ENCODE assay signal across 8 cellular contexts in the genomic region with DNA sequence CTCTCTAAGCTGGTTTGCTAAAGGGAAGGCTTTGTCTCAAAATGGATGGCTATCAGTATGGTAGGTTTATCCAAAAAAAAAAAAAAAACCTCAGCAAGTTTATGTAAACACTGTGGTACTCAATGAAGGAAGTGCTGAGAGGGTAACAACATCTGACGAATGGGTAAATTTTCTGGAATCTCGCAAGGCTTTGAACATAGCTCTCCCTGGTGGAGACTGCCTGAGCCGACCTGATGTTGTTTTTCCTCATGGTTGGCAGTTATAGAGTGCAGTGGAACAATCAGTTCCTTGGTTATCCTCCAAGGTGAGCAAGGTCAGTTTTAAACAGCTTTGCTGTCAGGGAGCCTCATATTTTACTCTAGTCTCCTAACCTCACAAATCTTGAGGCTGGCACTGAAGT.
DNase-seq lines count a peak whose midpoint lies in the region; ATAC-seq and TF ChIP-seq lines count a peak whose summit lies in the region.
"Had no signal": no experiment of that assay in that cellular context is flagged by ENCODE, and none has a peak within 500 bp of the region (broad histone marks: within the 10 kb centered on the region; RNA-seq: fewer than 3 reads in every experiment).

No MANE protein-coding gene starts in this region.

- no peak overlapping the region for H2AFZ ChIP-seq in OCI-LY7 (ENCODE audit: low read length)

- ATAC-seq in activated CD8-positive, alpha-beta T cell treated with anti-CD3 and anti-CD28 coated beads, Interleukin-2, amount 10 ng/mL, durations not matched to agents 7 days and 5 days: no peak

- no peak overlapping the region for H3K4me3 ChIP-seq in OCI-LY7 (ENCODE audit: low read depth, low read length, poor library complexity, severe bottlenecking)
- no peak overlapping the region for H3K4me3 ChIP-seq in fibroblast of villous mesenchyme (ENCODE audit: low read depth, low read length)

- no TSS peak for BruUV-seq in OCI-LY7 (replicated peaks; lab: Mats Ljungman, UMichigan)

- no peaks in the 10 kb centered on the region for H3K9me2 ChIP-seq in OCI-LY7 (ENCODE audit: insufficient read depth, low read length)

- TF ChIP-seq CTCF in OCI-LY7 (conservative IDR thresholded peaks at IDR 0.05; ENCODE audit: low read length) (peak; percentile 29; the same call in 1 of the 2 replicates), fibroblast of villous mesenchyme (IDR thresholded peaks at IDR 0.05; ENCODE audit: insufficient read depth, low read depth, low read length) (peak; percentile 59), progenitor cell of endocrine pancreas (IDR thresholded peaks at IDR 0.05; ENCODE audit: unreplicated experiment) (peak; percentile 42)

- no peaks in the 10 kb centered on the region for H3K9me3 Mint-ChIP-seq in progenitor cell of endocrine pancreas (ENCODE audit: low read depth)
- no peaks in the 10 kb centered on the region for H3K9me3 Mint-ChIP-seq in activated CD8-positive, alpha-beta T cell treated with anti-CD3 and anti-CD28 coated beads, Interleukin-2, amount 10 ng/mL, durations not matched to agents 7 days and 5 days (ENCODE audit: insufficient read depth)
- H3K9me3 Mint-ChIP-seq: activated naive CD8-positive, alpha-beta T cell treated with anti-CD3 and anti-CD28 coated beads for 36 hours had no signal

- CTCF ChIA-PET in OCI-LY7 (lab: Charles Lee; ENCODE audit: unreplicated experiment): no interaction called here
- CTCF ChIA-PET in activated CD8-positive, alpha-beta T cell treated with anti-CD3 and anti-CD28 coated beads, Interleukin-2, amount 10 ng/mL, durations not matched to agents 7 days and 5 days (lab: Charles Lee): interaction anchor here (1.8 kb wide), 1 partner anchor 301 kb away, joined by 12 read pairs; no protein-coding TSS in a partner anchor

- no peaks in the 10 kb centered on the region for H3K27me3 Mint-ChIP-seq in progenitor cell of endocrine pancreas
- H3K27me3 Mint-ChIP-seq in activated CD8-positive, alpha-beta T cell treated with anti-CD3 and anti-CD28 coated beads, Interleukin-2, amount 10 ng/mL, durations not matched to agents 7 days and 5 days (ENCODE audit: low read depth): peaks cover 3% of the 10 kb centered on the region
- H3K27me3 Mint-ChIP-seq: activated naive CD8-positive, alpha-beta T cell treated with anti-CD3 and anti-CD28 coated beads for 36 hours had no signal

- H3K4me1 ChIP-seq in OCI-LY7 (ENCODE audit: insufficient read depth, low read length, poor library complexity, severe bottlenecking): peaks cover 8% of the 10 kb centered on the region

- intact Hi-C loops in OCI-LY7 (cut with micrococcal nuclease; ENCODE audit: unreplicated experiment): no loop called here

- H3K4me1 Mint-ChIP-seq in progenitor cell of endocrine pancreas (ENCODE audit: low read depth): no peaks in the 10 kb centered on the region
- peaks cover 4% of the 10 kb centered on the region for H3K4me1 Mint-ChIP-seq in activated CD8-positive, alpha-beta T cell treated with anti-CD3 and anti-CD28 coated beads, Interleukin-2, amount 10 ng/mL, durations not matched to agents 7 days and 5 days (ENCODE audit: low read depth)

- POLR2A ChIA-PET in OCI-LY7 (lab: Charles Lee): interaction anchor here (0.7 to 1.1 kb wide), 3 partner anchors 14 to 741 kb away, joined by 3 to 4 read pairs (median 3); no protein-coding TSS in a partner anchor
- POLR2A ChIA-PET in activated CD8-positive, alpha-beta T cell treated with anti-CD3 and anti-CD28 coated beads, Interleukin-2, amount 10 ng/mL, durations not matched to agents 7 days and 5 days (lab: Charles Lee): no interaction called here

- no peaks in the 10 kb centered on the region for H3K79me2 ChIP-seq in OCI-LY7 (ENCODE audit: insufficient read depth, low read depth, low read length)

- no peaks in the 10 kb centered on the region for H4K20me1 ChIP-seq in OCI-LY7 (ENCODE audit: insufficient read depth, low read length)

- H3K27ac ChIP-seq in OCI-LY7 (ENCODE audit: low read depth, low read length, poor library complexity, severe bottlenecking): no peak overlapping the region

- DNase-seq in H4 (ENCODE audit: low spot score): peak; percentile 77
- peak; percentile 2 for DNase-seq in OCI-LY7 (ENCODE audit: low spot score)
- peak; percentile 37 for DNase-seq in fibroblast of villous mesenchyme (ENCODE audit: low read depth)
- no peak for DNase-seq in progenitor cell of endocrine pancreas (ENCODE audit: low spot score, unreplicated experiment)
- no peak for DNase-seq in activated CD8-positive, alpha-beta T cell treated with anti-CD3 and anti-CD28 coated beads, Interleukin-2, amount 10 ng/mL, durations not matched to agents 7 days and 5 days
- DNase-seq in NCI-H510A treated with DMSO at 0.1 percent for 48 hours (lab: John Stamatoyannopoulos, UW): no peak
- no peak for DNase-seq in NCI-H2029 (lab: John Stamatoyannopoulos, UW)
- DNase-seq: activated naive CD8-positive, alpha-beta T cell treated with anti-CD3 and anti-CD28 coated beads for 36 hours had no signal

- H3K36me3 ChIP-seq in OCI-LY7 (ENCODE audit: insufficient read depth, low read length): no peaks in the 10 kb centered on the region

- no peak overlapping the region for H3K4me3 Mint-ChIP-seq in progenitor cell of endocrine pancreas (ENCODE audit: low read depth)
- H3K4me3 Mint-ChIP-seq in activated CD8-positive, alpha-beta T cell treated with anti-CD3 and anti-CD28 coated beads, Interleukin-2, amount 10 ng/mL, durations not matched to agents 7 days and 5 days: no peak overlapping the region
- H3K4me3 Mint-ChIP-seq: activated naive CD8-positive, alpha-beta T cell treated with anti-CD3 and anti-CD28 coated beads for 36 hours had no signal

- no peaks in the 10 kb centered on the region for H3K9me3 ChIP-seq in OCI-LY7 (ENCODE audit: low read length)

- no peak overlapping the region for H3K4me2 ChIP-seq in OCI-LY7 (ENCODE audit: low read length)

- no peak overlapping the region for H3K27ac Mint-ChIP-seq in progenitor cell of endocrine pancreas
- no peak overlapping the region for H3K27ac Mint-ChIP-seq in activated CD8-positive, alpha-beta T cell treated with anti-CD3 and anti-CD28 coated beads, Interleukin-2, amount 10 ng/mL, durations not matched to agents 7 days and 5 days
- H3K27ac Mint-ChIP-seq: activated naive CD8-positive, alpha-beta T cell treated with anti-CD3 and anti-CD28 coated beads for 36 hours had no signal

- no peaks in the 10 kb centered on the region for H3K36me3 Mint-ChIP-seq in progenitor cell of endocrine pancreas (ENCODE audit: insufficient read depth)
- no peaks in the 10 kb centered on the region for H3K36me3 Mint-ChIP-seq in activated CD8-positive, alpha-beta T cell treated with anti-CD3 and anti-CD28 coated beads, Interleukin-2, amount 10 ng/mL, durations not matched to agents 7 days and 5 days (ENCODE audit: low read depth)
- H3K36me3 Mint-ChIP-seq: activated naive CD8-positive, alpha-beta T cell treated with anti-CD3 and anti-CD28 coated beads for 36 hours had no signal

Comparison
In these comparisons a context has a peak if more than half of its experiments do, and no peak if none do; other contexts are left out.
1. DNase-seq: peak in H4 (single experiment), OCI-LY7 (single experiment) and fibroblast of villous mesenchyme (single experiment); none in progenitor cell of endocrine pancreas (single experiment), activated CD8-positive, alpha-beta T cell treated with anti-CD3 and anti-CD28 coated beads, Interleukin-2, amount 10 ng/mL, durations not matched to agents 7 days and 5 days (single experiment), NCI-H510A treated with DMSO at 0.1 percent for 48 hours (single experiment) and NCI-H2029 (single experiment).
2. Peak in every context shown above with its lines, with median percentiles within 50 percentile points of each other: CTCF ChIP-seq.